Comparison of ENCODE assay signal across 9 cellular contexts in genomic region chr1:235079443-235079967, GRCh38. TPM values are rescaled to one million over a fixed set of nuclear protein-coding genes. Genes with fewer than 3 reads are reported as not detected.
DNase-seq lines count a peak whose midpoint lies in the region; ATAC-seq, FAIRE-seq and TF ChIP-seq lines count a peak whose summit lies in the region.
"Had no signal": no experiment of that assay in that cellular context is flagged by ENCODE, and none has a peak within 500 bp of the region (broad histone marks: within the 10 kb centered on the region; RNA-seq: fewer than 3 reads in every experiment).

No MANE protein-coding gene starts in this region.

- TF ChIP-seq POLR2A in ovary (IDR thresholded peaks at IDR 0.05), result no peak

- H3K27ac Mint-ChIP-seq in activated T-helper 1 cell treated with anti-CD3 and anti-CD28 coated beads, Interleukin-12 subunit alpha, Interleukin-12 subunit beta, Interleukin-2, Interleukin-4 antibody, amounts not matched to agents 30 ng/mL and 10 ng/mL and 1 ng/mL, durations not matched to agents 14 hours and 24 hours and 36 hours, result no peak overlapping the region
- H3K27ac Mint-ChIP-seq: activated B cell treated with CpG ODN at 0.5 μM for 24 hours had no signal

- H3K4me1 Mint-ChIP-seq in activated T-helper 1 cell treated with anti-CD3 and anti-CD28 coated beads, Interleukin-12 subunit alpha, Interleukin-12 subunit beta, Interleukin-2, Interleukin-4 antibody, amounts not matched to agents 30 ng/mL and 10 ng/mL and 1 ng/mL, durations not matched to agents 14 hours and 24 hours and 36 hours (ENCODE audit: low read depth), result peaks cover 38% of the 10 kb centered on the region

- H3K36me3 ChIP-seq in Loucy (ENCODE audit: insufficient read depth, low read length) (no peaks in the 10 kb centered on the region), bronchial epithelial cell (ENCODE audit: control insufficient read depth, insufficient read depth, low read length) (no peaks in the 10 kb centered on the region), ovary (no peaks in the 10 kb centered on the region)

- no peak for TF ChIP-seq CTCF in Loucy (conservative IDR thresholded peaks at IDR 0.05; ENCODE audit: low read length)
- TF ChIP-seq CTCF in bronchial epithelial cell (IDR thresholded peaks at IDR 0.05; ENCODE audit: insufficient read depth, low read length, severe bottlenecking), result peak; percentile 18
- no peak for TF ChIP-seq CTCF in ovary (IDR thresholded peaks at IDR 0.05)

- peaks cover 6% of the 10 kb centered on the region; the same call in 1 of the 2 replicates for H3F3A ChIP-seq in Loucy (ENCODE audit: low read depth)

- peaks cover 6% of the 10 kb centered on the region for H3K36me3 Mint-ChIP-seq in activated T-helper 1 cell treated with anti-CD3 and anti-CD28 coated beads, Interleukin-12 subunit alpha, Interleukin-12 subunit beta, Interleukin-2, Interleukin-4 antibody, amounts not matched to agents 30 ng/mL and 10 ng/mL and 1 ng/mL, durations not matched to agents 14 hours and 24 hours and 36 hours (ENCODE audit: low read depth)

- H3K9me3 Mint-ChIP-seq in activated T-helper 1 cell treated with anti-CD3 and anti-CD28 coated beads, Interleukin-12 subunit alpha, Interleukin-12 subunit beta, Interleukin-2, Interleukin-4 antibody, amounts not matched to agents 30 ng/mL and 10 ng/mL and 1 ng/mL, durations not matched to agents 14 hours and 24 hours and 36 hours, result no peaks in the 10 kb centered on the region
- H3K9me3 Mint-ChIP-seq: activated B cell treated with CpG ODN at 0.5 μM for 24 hours had no signal

- H3K9me2 ChIP-seq in Loucy (replicated peaks; ENCODE audit: low read depth, low read length), result no peaks in the 10 kb centered on the region

- no peaks in the 10 kb centered on the region for H3K27me3 ChIP-seq in Loucy (ENCODE audit: insufficient read depth, low read length, poor library complexity, severe bottlenecking)
- H3K27me3 ChIP-seq in bronchial epithelial cell (ENCODE audit: control insufficient read depth, insufficient read depth, low read length), result no peaks in the 10 kb centered on the region
- no peaks in the 10 kb centered on the region for H3K27me3 ChIP-seq in ovary

- ATAC-seq in GM18873 (IDR thresholded peaks at IDR 0.05; ENCODE audit: low FRiP score, unreplicated experiment), result no peak

- H4K20me1 ChIP-seq in Loucy (ENCODE audit: insufficient read depth, low read length, poor library complexity, severe bottlenecking), result no peaks in the 10 kb centered on the region

- no peak overlapping the region for H3K4me3 ChIP-seq in Loucy (ENCODE audit: low read length, poor library complexity, severe bottlenecking)
- no peak overlapping the region for H3K4me3 ChIP-seq in bronchial epithelial cell (ENCODE audit: low read depth, low read length)
- H3K4me3 ChIP-seq in ovary, result no peak overlapping the region

- no peak for TF ChIP-seq EP300 in ovary (IDR thresholded peaks at IDR 0.05)

- no peaks in the 10 kb centered on the region for H3K27me3 Mint-ChIP-seq in activated T-helper 1 cell treated with anti-CD3 and anti-CD28 coated beads, Interleukin-12 subunit alpha, Interleukin-12 subunit beta, Interleukin-2, Interleukin-4 antibody, amounts not matched to agents 30 ng/mL and 10 ng/mL and 1 ng/mL, durations not matched to agents 14 hours and 24 hours and 36 hours (ENCODE audit: insufficient read depth)
- H3K27me3 Mint-ChIP-seq: activated B cell treated with CpG ODN at 0.5 μM for 24 hours had no signal

- H3K9ac ChIP-seq in Loucy (ENCODE audit: low read depth, low read length, poor library complexity, severe bottlenecking), result peak overlapping the region; percentile 42

- DNase-seq in ELF-1 (ENCODE audit: low read depth, low spot score) (peak; percentile 37), bronchial epithelial cell (ENCODE audit: low read depth) (peak; percentile 98), ovary (peak in 3 of 5 donors; percentile 38 to 59 (median 41)), midbrain (lab: John Stamatoyannopoulos, UW) (no peak), HuH-7 (ENCODE audit: low spot score) (no peak)
- DNase-seq in activated T-helper 1 cell treated with anti-CD3 and anti-CD28 coated beads, Interleukin-12 subunit alpha, Interleukin-12 subunit beta, Interleukin-2, Interleukin-4 antibody, amounts not matched to agents 30 ng/mL and 10 ng/mL and 1 ng/mL, durations not matched to agents 14 hours and 24 hours and 36 hours (ENCODE audit: low spot score), result no peak
- DNase-seq: activated B cell treated with CpG ODN at 0.5 μM for 24 hours had no signal

- H3K79me2 ChIP-seq in Loucy (ENCODE audit: insufficient read depth, low read length), result no peaks in the 10 kb centered on the region

- no peak overlapping the region for H2AFZ ChIP-seq in Loucy (ENCODE audit: low read length)

- no peaks in the 10 kb centered on the region for H3K9me3 ChIP-seq in Loucy (ENCODE audit: insufficient read depth, low read depth, low read length)
- H3K9me3 ChIP-seq in ovary, result no peaks in the 10 kb centered on the region

- no peak overlapping the region for H3K4me3 Mint-ChIP-seq in activated T-helper 1 cell treated with anti-CD3 and anti-CD28 coated beads, Interleukin-12 subunit alpha, Interleukin-12 subunit beta, Interleukin-2, Interleukin-4 antibody, amounts not matched to agents 30 ng/mL and 10 ng/mL and 1 ng/mL, durations not matched to agents 14 hours and 24 hours and 36 hours
- H3K4me3 Mint-ChIP-seq: activated B cell treated with CpG ODN at 0.5 μM for 24 hours had no signal

- no peak overlapping the region for H3K27ac ChIP-seq in ovary

- 56 to 60% (median 57%) methylated on average over 6 of the region's 6 CpGs for WGBS in ovary, 3 donors

- intact Hi-C loops in ovary (cut with DNase I), result loop anchor here in 3 of 4 donors (2.0 to 10.0 kb wide), 5 partner anchors 82 to 469 kb away; partner anchors contain the start of gene IRF2BP2 (in 1 of the 3)
- intact Hi-C loops in activated T-helper 1 cell treated with anti-CD3 and anti-CD28 coated beads, Interleukin-12 subunit alpha, Interleukin-12 subunit beta, Interleukin-2, Interleukin-4 antibody, amounts not matched to agents 30 ng/mL and 10 ng/mL and 1 ng/mL, durations not matched to agents 14 hours and 24 hours and 36 hours (cut with micrococcal nuclease), result no loop called here

- no peak overlapping the region for H3K4me2 ChIP-seq in Loucy (ENCODE audit: low read depth, low read length, poor library complexity, severe bottlenecking)

- H3K4me1 ChIP-seq in Loucy (ENCODE audit: insufficient read depth, low read length, poor library complexity, severe bottlenecking) (peaks cover 38% of the 10 kb centered on the region), ovary (ENCODE audit: insufficient read depth) (peaks cover 11% of the 10 kb centered on the region)

- FAIRE-seq in bronchial epithelial cell (lab: Jason Lieb, UNC), result no peak

RNA-seq across cellular contexts. Expression of gene TOMM20, which starts 49.1 kb away (rescaled TPM):
- total RNA-seq in bronchial epithelial cell (63.6 and 99.0 TPM in 2 replicates), ovary (100 to 1,000 TPM; 104 to 153 (median 118) TPM)
- 100 to 1,000 TPM; 120 to 124 TPM for polyA plus RNA-seq in ovary
- total RNA-seq in activated T-helper 1 cell treated with anti-CD3 and anti-CD28 coated beads, Interleukin-12 subunit alpha, Interleukin-12 subunit beta, Interleukin-2, Interleukin-4 antibody, amounts not matched to agents 30 ng/mL and 10 ng/mL and 1 ng/mL, durations not matched to agents 14 hours and 24 hours and 36 hours, result 112 and 137 TPM in 2 replicates

Comparison
In these comparisons a context has a peak if more than half of its experiments do, and no peak if none do; other contexts are left out.
1. DNase-seq: peak in ELF-1 (single experiment), bronchial epithelial cell (single experiment) and ovary (3 of 5); none in activated T-helper 1 cell treated with anti-CD3 and anti-CD28 coated beads, Interleukin-12 subunit alpha, Interleukin-12 subunit beta, Interleukin-2, Interleukin-4 antibody, amounts not matched to agents 30 ng/mL and 10 ng/mL and 1 ng/mL, durations not matched to agents 14 hours and 24 hours and 36 hours (single experiment), midbrain (single experiment) and HuH-7 (single experiment).